Comparison of ENCODE assay signal across 1 cellular context in genomic region chr9:38434365-38434764, GRCh38.
A peak's percentile ranks its signal among the peaks of the same experiment; 100 is the strongest.
TF ChIP-seq lines count a peak whose summit lies in the region.

No MANE protein-coding gene starts in this region.

TF ChIP-seq in HepG2, 621 proteins besides CTCF, POLR2A, EP300 and RAD21:
- TF ChIP-seq SRY (CRISPR knock-in tag; IDR thresholded peaks at IDR 0.05) = no peak
- no peak for TF ChIP-seq SP1 (IDR thresholded peaks at IDR 0.05)
- no peak for TF ChIP-seq SP1 (CRISPR knock-in tag; IDR thresholded peaks at IDR 0.05)
- TF ChIP-seq SOX6 (IDR thresholded peaks at IDR 0.05) = no peak
- peak; percentile 81 for TF ChIP-seq SOX6 (CRISPR knock-in tag; IDR thresholded peaks at IDR 0.05)
- peak; percentile 60; the same call in 1 of the 2 replicates for TF ChIP-seq BHLHE40 (IDR thresholded peaks at IDR 0.05; ENCODE audit: low read length)
- 0 out of 2 replicates have a peak, but pooled peaks have one; percentile 4 for TF ChIP-seq PAXIP1 (CRISPR knock-in tag; conservative IDR thresholded peaks at IDR 0.05)
- peak; percentile 91 for TF ChIP-seq SOX5 (CRISPR knock-in tag; IDR thresholded peaks at IDR 0.05; ENCODE audit: borderline replicate concordance)
- TF ChIP-seq SOX13 (IDR thresholded peaks at IDR 0.05) = peak; percentile 83
- TF ChIP-seq SOX13 (CRISPR knock-in tag; conservative IDR thresholded peaks at IDR 0.05 in 1 of 2, IDR thresholded peaks at IDR 0.05 in 1 of 2) = peak in 1 of 2 experiments; percentile 94; a peak in 2 of 4 replicates
- TF ChIP-seq PHB2 (IDR thresholded peaks at IDR 0.05; ENCODE audit: partially characterized antibody) = no peak
- TF ChIP-seq ZNF564 (CRISPR knock-in tag; IDR thresholded peaks at IDR 0.05) = no peak
- TF ChIP-seq RARA (CRISPR knock-in tag; IDR thresholded peaks at IDR 0.05) = peak; percentile 33
